Comparison of ENCODE assay signal across 8 cellular contexts in the genomic region with DNA sequence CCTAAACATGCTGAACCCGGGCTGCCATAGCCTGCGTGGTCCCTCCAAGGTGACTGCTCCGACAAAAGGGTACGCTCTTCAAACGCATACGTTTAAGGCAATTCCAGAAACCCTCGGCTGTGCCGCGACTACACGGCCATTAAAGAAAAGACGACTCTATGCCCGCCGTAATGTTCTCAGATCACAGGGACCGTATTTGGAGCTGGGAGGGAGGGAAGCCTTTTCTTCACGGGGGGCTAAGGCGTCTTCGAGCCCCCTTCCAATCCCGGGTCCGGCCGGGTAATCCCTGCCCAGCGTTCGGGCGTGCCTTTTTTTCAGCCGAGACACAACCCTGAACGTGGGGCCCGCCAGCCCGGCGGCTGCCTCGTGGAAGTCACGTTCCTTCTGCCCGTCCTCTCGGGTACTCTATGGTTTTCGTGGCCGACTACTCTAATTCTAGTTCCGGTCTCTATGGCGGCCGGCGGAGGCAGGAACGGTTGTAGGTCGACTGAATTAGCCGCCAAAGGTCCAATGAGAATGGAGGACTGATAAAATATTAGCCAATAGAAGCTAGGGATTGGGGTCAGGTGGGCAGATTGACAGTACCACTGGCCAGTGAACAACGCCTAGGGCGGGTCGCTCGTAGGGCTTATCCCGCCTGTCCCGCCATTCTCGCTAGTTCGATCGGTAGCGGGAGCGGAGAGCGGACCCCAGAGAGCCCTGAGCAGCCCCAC. TPM values are rescaled to one million over a fixed set of nuclear protein-coding genes. Genes with fewer than 3 reads are reported as not detected.
DNase-seq lines count a peak whose midpoint lies in the region; ATAC-seq and TF ChIP-seq lines count a peak whose summit lies in the region.

YBX1 (plus strand) TSS at position 648 of the 713 bp plus-strand sequence. CDS start 148 bp downstream, outside the sequence.

- H2AFZ ChIP-seq in KMS-11 (ENCODE audit: low read depth), result peak within 1 kb of the TSS; percentile 68

- peaks cover 39% of the 10 kb centered on the region for H4K20me1 ChIP-seq in KMS-11 (ENCODE audit: insufficient read depth)

- peak; percentile 86 for ATAC-seq in GM21737 (IDR thresholded peaks at IDR 0.05; ENCODE audit: unreplicated experiment)

- 0% methylated on average over 32 of the region's 53 CpGs for WGBS in esophagus muscularis mucosa

- intact Hi-C loops in esophagus muscularis mucosa (cut with DNase I), result loop anchor here (2.0 to 10.0 kb wide), 3 partner anchors 75 to 347 kb away; partner anchors contain the start of genes CCDC30 and FOXJ3

- TF ChIP-seq POLR2A in Peyer's patch (IDR thresholded peaks at IDR 0.05), result peak; percentile 74 to 84
- TF ChIP-seq POLR2A in esophagus muscularis mucosa (IDR thresholded peaks at IDR 0.05; ENCODE audit: low read depth), result peak; percentile 69

- peaks cover 50% of the 10 kb centered on the region for H3K79me2 ChIP-seq in KMS-11 (ENCODE audit: insufficient read depth, low read depth)

- peak within 1 kb of the TSS; percentile 91 for H3K27ac ChIP-seq in KMS-11
- H3K27ac ChIP-seq in Peyer's patch, result peak within 1 kb of the TSS; percentile 98 to 100 (median 99)
- peak within 1 kb of the TSS; percentile 96 to 99 (median 98) for H3K27ac ChIP-seq in esophagus muscularis mucosa (replicated peaks in 1 of 4)
- H3K27ac ChIP-seq in muscle layer of duodenum (ENCODE audit: low read length), result peak within 1 kb of the TSS; percentile 86

- DNase-seq in DMS53 treated with DMSO at 0.1 percent for 48 hours (lab: John Stamatoyannopoulos, UW; ENCODE audit: unreplicated experiment) (peak; percentile 98), Peyer's patch (peak; percentile 95 to 99 (median 97)), esophagus muscularis mucosa (ENCODE audit: extremely low spot score) (peak; percentile 100)
- peak; percentile 97 to 98 for DNase-seq in activated T-cell treated with anti-CD3 and anti-CD28 coated beads, Interleukin-2, amount 50 U/mL, for 48 hours
- peak; percentile 90 to 91 for DNase-seq in stimulated activated CD8-positive, alpha-beta memory T cell treated with anti-CD3 and anti-CD28 coated beads, Interleukin-7, amount 100 ng/mL, for 4 hours (ENCODE audit: low read depth in 2 of 2)

- H3K9ac ChIP-seq in KMS-11, result peak within 1 kb of the TSS; percentile 97

- peak within 1 kb of the TSS; percentile 92 for H3K4me3 ChIP-seq in KMS-11 (IDR thresholded peaks at IDR 0.05; ENCODE audit: insufficient read depth, low read depth, low read length)
- peak within 1 kb of the TSS; percentile 92 to 98 (median 98) for H3K4me3 ChIP-seq in Peyer's patch
- H3K4me3 ChIP-seq in esophagus muscularis mucosa, result peak within 1 kb of the TSS; percentile 95 to 98 (median 96)
- peak within 1 kb of the TSS; percentile 87 to 88 for H3K4me3 ChIP-seq in muscle layer of duodenum (ENCODE audit: low read depth in 1 of 2, low read length in 2 of 2)

- H3K9me3 ChIP-seq in Peyer's patch (no peaks in the 10 kb centered on the region), esophagus muscularis mucosa (no peaks in the 10 kb centered on the region), muscle layer of duodenum (ENCODE audit: control insufficient read depth in 1 of 2, low read length in 2 of 2) (no peaks in the 10 kb centered on the region)

- no peak for TF ChIP-seq EP300 in esophagus muscularis mucosa (IDR thresholded peaks at IDR 0.05)

- TF ChIP-seq CTCF in KMS-11 (conservative IDR thresholded peaks at IDR 0.05; ENCODE audit: low read depth, low read length) (no peak), Peyer's patch (IDR thresholded peaks at IDR 0.05) (peak in 1 of 6 experiments; percentile 2), esophagus muscularis mucosa (IDR thresholded peaks at IDR 0.05) (no peak)

- H3K27me3 ChIP-seq in KMS-11 (ENCODE audit: insufficient read depth, low read depth) (no peaks in the 10 kb centered on the region), Peyer's patch (no peaks in the 10 kb centered on the region), esophagus muscularis mucosa (no peaks in the 10 kb centered on the region), muscle layer of duodenum (ENCODE audit: low read depth, low read length) (no peaks in the 10 kb centered on the region)

- H3K36me3 ChIP-seq in KMS-11 (ENCODE audit: insufficient read depth) (peaks cover 14% of the 10 kb centered on the region; the same call in 1 of the 2 replicates), Peyer's patch (no peaks in the 10 kb centered on the region), esophagus muscularis mucosa (peaks cover 0 to 14% (median 3%) of the 10 kb centered on the region in 4 donors), muscle layer of duodenum (ENCODE audit: control insufficient read depth in 1 of 2, insufficient read depth in 2 of 2, low read length in 2 of 2) (peaks cover 0 to 9% of the 10 kb centered on the region in 2 donors)

- H3K4me2 ChIP-seq in KMS-11, result peak within 1 kb of the TSS; percentile 98

- H3K4me1 ChIP-seq in KMS-11 (ENCODE audit: low read depth, poor library complexity, severe bottlenecking) (peaks cover 38% of the 10 kb centered on the region), Peyer's patch (peaks cover 0 to 46% (median 15%) of the 10 kb centered on the region in 4 donors), esophagus muscularis mucosa (peaks cover 50 to 56% (median 53%) of the 10 kb centered on the region in 4 donors), muscle layer of duodenum (ENCODE audit: control insufficient read depth in 1 of 2, insufficient read depth in 2 of 2, low read length in 2 of 2) (peaks cover 20 to 47% of the 10 kb centered on the region in 2 donors)

RNA-seq across cellular contexts. Expression of gene YBX1, which starts in this region (rescaled TPM):
- total RNA-seq in Peyer's patch (100 to 1,000 TPM; 236 to 470 (median 287) TPM), esophagus muscularis mucosa (100 to 1,000 TPM; 778 to 889 (median 812) TPM)

Comparison
In these comparisons a context has a peak if more than half of its experiments do, and no peak if none do; other contexts are left out.
1. Peak in every context shown above with its lines: DNase-seq, ATAC-seq, H3K4me3 ChIP-seq and H3K27ac ChIP-seq.